ENCODE assay signal across 8 cellular contexts in the genomic region with DNA sequence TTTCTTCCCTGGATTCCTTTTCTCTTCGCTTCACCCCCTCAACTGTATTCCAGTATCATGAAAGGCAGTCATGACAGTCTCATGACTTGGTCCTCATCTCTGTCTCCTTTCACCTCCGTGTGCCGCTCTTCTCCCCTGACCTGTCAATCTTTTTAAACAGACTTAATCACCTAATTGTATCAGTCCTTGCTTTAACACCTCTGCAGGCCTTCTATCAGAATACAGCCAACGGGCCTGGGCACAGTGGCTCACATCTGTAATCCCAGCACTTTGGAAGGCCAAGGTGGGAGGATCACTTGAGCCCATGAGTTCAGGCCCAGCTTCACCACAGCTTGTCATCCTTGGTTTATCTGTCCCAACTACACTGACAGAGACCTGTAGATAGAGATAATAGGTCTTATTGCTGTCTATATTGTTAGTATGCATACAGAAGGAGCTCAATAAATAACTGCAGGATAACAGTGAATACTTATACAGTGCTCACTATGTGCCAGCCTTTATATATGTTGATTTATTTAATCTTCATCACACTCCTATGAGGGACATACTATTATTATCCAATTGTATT. TPM values are rescaled to one million over a fixed set of nuclear protein-coding genes. Genes with fewer than 3 reads are reported as not detected.
DNase-seq lines count a peak whose midpoint lies in the region; ATAC-seq and TF ChIP-seq lines count a peak whose summit lies in the region.

No MANE protein-coding gene starts in this region.

- no peaks in the 10 kb centered on the region for H4K20me1 ChIP-seq in HCT116 (ENCODE audit: insufficient read depth)

- H3K9me3 ChIP-seq in HCT116 (ENCODE audit: control insufficient read depth in 1 of 2, insufficient read depth in 1 of 2, low read depth in 1 of 2, low read length in 2 of 2): no peaks in the 10 kb centered on the region
- no peaks in the 10 kb centered on the region for H3K9me3 ChIP-seq in aorta (ENCODE audit: control insufficient read depth, low read length)

- TF ChIP-seq RAD21 in HCT116 (IDR thresholded peaks at IDR 0.05; ENCODE audit: low read depth): no peak

- H3K4me2 ChIP-seq in HCT116 (ENCODE audit: low read length): peak overlapping the region; percentile 91

- H2AFZ ChIP-seq in HCT116 (ENCODE audit: low read depth, low read length, poor library complexity, severe bottlenecking): no peak overlapping the region

- peak overlapping the region; percentile 99 for H3K27ac Mint-ChIP-seq in activated B cell treated with CpG ODN at 0.5 μM for 24 hours
- peak overlapping the region; percentile 100 for H3K27ac Mint-ChIP-seq in stimulated activated effector memory CD8-positive, alpha-beta T cell treated with anti-CD3 and anti-CD28 coated beads, Interleukin-12 subunit alpha, Interleukin-12 subunit beta, amount 100 ng/mL, for 72 hours

- H3K36me3 Mint-ChIP-seq in activated B cell treated with CpG ODN at 0.5 μM for 24 hours (ENCODE audit: low read depth): peaks cover 14% of the 10 kb centered on the region
- peaks cover 30% of the 10 kb centered on the region for H3K36me3 Mint-ChIP-seq in stimulated activated effector memory CD8-positive, alpha-beta T cell treated with anti-CD3 and anti-CD28 coated beads, Interleukin-12 subunit alpha, Interleukin-12 subunit beta, amount 100 ng/mL, for 72 hours

- RAD21 ChIA-PET in HCT116 (lab: Charles Lee; ENCODE audit: low non-redundant PET in 1 of 2, low total read pairs in 2 of 2, uncharacterized antibody in 2 of 2, unreplicated experiment in 2 of 2): no interaction called here

- no peaks in the 10 kb centered on the region for H3K27me3 ChIP-seq in HCT116 (ENCODE audit: insufficient read depth, low read length)
- no peaks in the 10 kb centered on the region for H3K27me3 ChIP-seq in aorta (ENCODE audit: control insufficient read depth in 1 of 2, insufficient read depth in 2 of 2, low read length in 1 of 2)

- DNase-seq in HCT116 (ENCODE audit: low read depth, low spot score): no peak
- DNase-seq in activated B cell treated with CpG ODN at 0.5 μM for 24 hours: no peak
- DNase-seq in left ventricle myocardium superior: peak; percentile 3
- DNase-seq in stimulated activated effector memory CD8-positive, alpha-beta T cell treated with anti-CD3 and anti-CD28 coated beads, Interleukin-12 subunit alpha, Interleukin-12 subunit beta, amount 100 ng/mL, for 72 hours (ENCODE audit: low spot score in 2 of 2): no peak
- no peak for DNase-seq in NCI-H1694 (lab: John Stamatoyannopoulos, UW)
- DNase-seq in aorta: no peak
- no peak for DNase-seq in NCI-H446 treated with DMSO at 0.1 percent for 48 hours (lab: John Stamatoyannopoulos, UW)

- peaks cover 11% of the 10 kb centered on the region for H3K79me2 ChIP-seq in HCT116 (ENCODE audit: insufficient read depth, low read length)

- peaks cover 17 to 32% of the 10 kb centered on the region in 2 experiments for H3K4me1 ChIP-seq in HCT116 (ENCODE audit: control insufficient read depth in 1 of 2, insufficient read depth in 2 of 2, low read length in 2 of 2)
- peaks cover 0 to 2% of the 10 kb centered on the region in 2 donors for H3K4me1 ChIP-seq in aorta (ENCODE audit: control insufficient read depth in 1 of 2, insufficient read depth in 2 of 2, low read length in 2 of 2)

- no peaks in the 10 kb centered on the region for H3K9me3 Mint-ChIP-seq in activated B cell treated with CpG ODN at 0.5 μM for 24 hours
- no peaks in the 10 kb centered on the region for H3K9me3 Mint-ChIP-seq in stimulated activated effector memory CD8-positive, alpha-beta T cell treated with anti-CD3 and anti-CD28 coated beads, Interleukin-12 subunit alpha, Interleukin-12 subunit beta, amount 100 ng/mL, for 72 hours

- H3K36me3 ChIP-seq in HCT116 (ENCODE audit: control insufficient read depth in 1 of 2, insufficient read depth in 2 of 2, low read length in 2 of 2) (no peaks in the 10 kb centered on the region), aorta (ENCODE audit: control insufficient read depth in 1 of 2, insufficient read depth in 2 of 2, low read length in 1 of 2) (no peaks in the 10 kb centered on the region)

- ATAC-seq in HCT116 (no peak), activated B cell treated with CpG ODN at 0.5 μM for 24 hours (ENCODE audit: low read depth) (no peak), left ventricle myocardium superior (no peak), aorta (ENCODE audit: low FRiP score) (no peak), HG03521 (IDR thresholded peaks at IDR 0.05; ENCODE audit: unreplicated experiment) (no peak)
- ATAC-seq in stimulated activated effector memory CD8-positive, alpha-beta T cell treated with anti-CD3 and anti-CD28 coated beads, Interleukin-12 subunit alpha, Interleukin-12 subunit beta, amount 100 ng/mL, for 72 hours: no peak

- peak overlapping the region; percentile 87 for H3K9ac ChIP-seq in HCT116 (ENCODE audit: low read length)

- H3K27ac ChIP-seq in HCT116 (ENCODE audit: low read depth, low read length) (peak overlapping the region; percentile 50), aorta (ENCODE audit: low read depth in 1 of 2, low read length in 2 of 2) (peak overlapping the region in 1 of 2 donors; percentile 2)

- peak overlapping the region; percentile 98 for H3K4me3 Mint-ChIP-seq in activated B cell treated with CpG ODN at 0.5 μM for 24 hours
- H3K4me3 Mint-ChIP-seq in stimulated activated effector memory CD8-positive, alpha-beta T cell treated with anti-CD3 and anti-CD28 coated beads, Interleukin-12 subunit alpha, Interleukin-12 subunit beta, amount 100 ng/mL, for 72 hours: peak overlapping the region; percentile 97

- no peak for TF ChIP-seq POLR2A in HCT116 (IDR thresholded peaks at IDR 0.05; ENCODE audit: borderline replicate concordance, extremely low read depth, insufficient read depth, insufficient read length)

- no peaks in the 10 kb centered on the region for H3K9me2 ChIP-seq in HCT116 (ENCODE audit: insufficient read depth)

- peak overlapping the region; percentile 90 to 99 for H3K4me3 ChIP-seq in HCT116 (replicated peaks in 1 of 2; ENCODE audit: low read depth in 1 of 2, low read length in 2 of 2)
- no peak overlapping the region for H3K4me3 ChIP-seq in aorta (ENCODE audit: low read length in 2 of 2)

- POLR2A ChIA-PET in HCT116 (lab: Charles Lee): no interaction called here
- POLR2A ChIA-PET in activated B cell treated with CpG ODN at 0.5 μM for 24 hours (lab: Charles Lee): interaction anchor here (0.6 to 1.9 kb wide), 5 partner anchors 19 to 57 kb away, joined by 3 to 17 read pairs (median 4); partner anchors contain the start of genes AP4M1, GPC2, MCM7 and STAG3

- intact Hi-C loops in HCT116 (cut with micrococcal nuclease): no loop called here
- intact Hi-C loops in activated B cell treated with CpG ODN at 0.5 μM for 24 hours (cut with micrococcal nuclease): no loop called here
- intact Hi-C loops in left ventricle myocardium superior (cut with micrococcal nuclease): no loop called here
- intact Hi-C loops in aorta (cut with DNase I): no loop called here

- TF ChIP-seq CTCF in HCT116 (IDR thresholded peaks at IDR 0.05 in 2 of 3, conservative IDR thresholded peaks at IDR 0.05 in 1 of 3; ENCODE audit: borderline replicate concordance in 1 of 3, insufficient read depth in 1 of 3, low read depth in 2 of 3, low read length in 2 of 3) (no peak), activated B cell treated with CpG ODN at 0.5 μM for 24 hours (IDR thresholded peaks at IDR 0.05) (no peak)

- CTCF ChIA-PET in HCT116 (lab: Charles Lee): interaction anchor here (0.7 to 1.3 kb wide), 2 partner anchors 9 to 10 kb away, joined by 3 to 4 read pairs; no protein-coding TSS in a partner anchor
- CTCF ChIA-PET in activated B cell treated with CpG ODN at 0.5 μM for 24 hours (lab: Charles Lee): interaction anchor here (0.6 kb wide), 1 partner anchor 12 kb away, joined by 3 read pairs; no protein-coding TSS in a partner anchor

- WGBS in aorta, 2 donors: 37 to 40% methylated on average over 4 of the region's 4 CpGs

- BruUV-seq in HCT116 (replicated peaks; lab: Mats Ljungman, UMichigan): no TSS peak

- no peaks in the 10 kb centered on the region for H3K27me3 Mint-ChIP-seq in activated B cell treated with CpG ODN at 0.5 μM for 24 hours

- H3K4me1 Mint-ChIP-seq in activated B cell treated with CpG ODN at 0.5 μM for 24 hours: peaks cover 42% of the 10 kb centered on the region
- peaks cover 36% of the 10 kb centered on the region for H3K4me1 Mint-ChIP-seq in stimulated activated effector memory CD8-positive, alpha-beta T cell treated with anti-CD3 and anti-CD28 coated beads, Interleukin-12 subunit alpha, Interleukin-12 subunit beta, amount 100 ng/mL, for 72 hours

TF ChIP-seq in HCT116, 20 proteins besides CTCF, POLR2A, EP300 and RAD21 (continues in another document):
- TF ChIP-seq, protein P1, sequence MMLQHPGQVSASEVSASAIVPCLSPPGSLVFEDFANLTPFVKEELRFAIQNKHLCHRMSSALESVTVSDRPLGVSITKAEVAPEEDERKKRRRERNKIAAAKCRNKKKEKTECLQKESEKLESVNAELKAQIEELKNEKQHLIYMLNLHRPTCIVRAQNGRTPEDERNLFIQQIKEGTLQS (IDR thresholded peaks at IDR 0.05): no peak
- TF ChIP-seq SIN3A (IDR thresholded peaks at IDR 0.05; ENCODE audit: low read depth) (no peak), SRF (IDR thresholded peaks at IDR 0.05; ENCODE audit: low read depth) (no peak), EZH2phosphoT487 (IDR thresholded peaks at IDR 0.05; ENCODE audit: borderline replicate concordance) (no peak)

RNA-seq across cellular contexts. Expression of gene CNPY4, which starts 1.2 kb away (rescaled TPM):
- 2.6 TPM for total RNA-seq in HCT116 (2021; ENCODE audit: unreplicated experiment)
- 0.82 and 1.0 TPM in 2 replicates for polyA plus RNA-seq in HCT116 (2012)
- total RNA-seq in activated B cell treated with CpG ODN at 0.5 μM for 24 hours: 7.1 and 8.6 TPM in 2 replicates
- 10.8 TPM for total RNA-seq in left ventricle myocardium superior
- 10 to 100 TPM; 14.0 to 29.5 TPM for total RNA-seq in aorta
- 10 to 100 TPM; 17.2 to 35.0 TPM for polyA plus RNA-seq in aorta

RNA-seq across cellular contexts. Expression of gene TAF6, which starts 1.4 kb away (rescaled TPM):
- total RNA-seq in HCT116 (2021; ENCODE audit: unreplicated experiment) (67.4 TPM), activated B cell treated with CpG ODN at 0.5 μM for 24 hours (42.6 and 54.9 TPM in 2 replicates), left ventricle myocardium superior (31.9 TPM), aorta (10 to 100 TPM; 31.7 to 38.7 TPM)
- 54.4 and 55.3 TPM in 2 replicates for polyA plus RNA-seq in HCT116 (2012)
- polyA plus RNA-seq in aorta: 10 to 100 TPM; 24.2 to 39.3 TPM

RNA-seq across cellular contexts. Expression of gene MBLAC1, which starts 6.2 kb away (rescaled TPM):
- total RNA-seq in HCT116 (2021; ENCODE audit: unreplicated experiment) (2.0 TPM), activated B cell treated with CpG ODN at 0.5 μM for 24 hours (1.9 and 2.2 TPM in 2 replicates), left ventricle myocardium superior (2.8 TPM), aorta (1 to 10 TPM; 1.8 to 1.9 TPM)
- polyA plus RNA-seq in HCT116 (2012): 0.76 and 0.87 TPM in 2 replicates
- polyA plus RNA-seq in aorta: 1 to 10 TPM; 1.4 to 2.3 TPM

RNA-seq across cellular contexts. Expression of gene AP4M1, which starts 19.2 kb away (rescaled TPM):
- total RNA-seq in HCT116 (2021; ENCODE audit: unreplicated experiment) (20.0 TPM), activated B cell treated with CpG ODN at 0.5 μM for 24 hours (11.1 and 12.5 TPM in 2 replicates), left ventricle myocardium superior (15.3 TPM), aorta (10 to 100 TPM; 14.9 to 20.5 TPM)
- polyA plus RNA-seq in HCT116 (2012): 11.9 and 13.8 TPM in 2 replicates
- 10 to 100 TPM in 1 of 2 donors, 1 to 10 TPM in 1; 8.1 to 60.9 TPM for polyA plus RNA-seq in aorta

RNA-seq across cellular contexts. Expression of gene MCM7, which starts 19.4 kb away (rescaled TPM):
- total RNA-seq in HCT116 (2021; ENCODE audit: unreplicated experiment) (387 TPM), activated B cell treated with CpG ODN at 0.5 μM for 24 hours (99.7 and 104 TPM in 2 replicates), left ventricle myocardium superior (23.9 TPM), aorta (10 to 100 TPM; 27.1 to 45.8 TPM)
- 273 and 296 TPM in 2 replicates for polyA plus RNA-seq in HCT116 (2012)
- 10 to 100 TPM; 47.2 to 90.8 TPM for polyA plus RNA-seq in aorta

Comparison
In these comparisons a context has a peak if more than half of its experiments do, and no peak if none do; other contexts are left out.
1. H3K4me3 ChIP-seq: peak in HCT116 (2 of 2); none in aorta (0 of 2).